23 cellular contexts compared by ENCODE assay signal in the genomic region with DNA sequence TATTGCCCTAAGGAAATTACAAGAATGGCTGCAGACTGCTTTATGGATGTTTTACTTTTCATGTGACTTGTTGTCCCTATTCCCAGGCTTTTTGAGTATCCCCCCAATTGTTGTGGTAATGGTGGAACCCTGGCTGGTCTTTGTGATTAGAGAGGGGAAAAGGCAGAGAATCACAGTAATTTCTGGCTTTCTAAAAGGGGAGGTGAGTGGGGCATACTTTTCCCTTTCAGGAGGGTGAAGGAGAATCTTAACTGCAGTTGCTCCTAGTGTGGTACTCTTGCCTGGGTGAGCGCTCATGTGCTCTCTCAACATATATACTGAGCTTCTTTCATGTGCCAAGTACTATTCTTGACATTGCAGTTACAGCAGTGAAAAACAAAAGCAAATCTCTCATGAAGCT.
"Had no signal": no experiment of that assay in that cellular context is flagged by ENCODE, and none has a peak within 500 bp of the region (broad histone marks: within the 10 kb centered on the region; RNA-seq: fewer than 3 reads in every experiment).

No MANE protein-coding gene starts in this region.

- H3K27me3 Mint-ChIP-seq: IgD-negative memory B cell had no signal

- H3K36me3 Mint-ChIP-seq: IgD-negative memory B cell had no signal

- H3K27ac ChIP-seq: HL-60, KMS-11, RWPE1 had no signal

- H3K9ac ChIP-seq: KMS-11 had no signal

- DNase-seq: Kasumi-1, MM.1S, NCI-H1092 treated with DMSO at 0.1 percent for 48 hours, NCI-H1436, NCI-H187, NCI-H2029, NCI-H2081 treated with DMSO at 0.1 percent for 48 hours, NCI-H2171, NCI-H226, NCI-H446, NCI-H510A treated with DMSO at 0.1 percent for 48 hours, NCI-H526 treated with DMSO at 0.1 percent for 48 hours, NCI-H748 treated with DMSO at 0.1 percent for 48 hours, PC-3, SHP77, T-helper 1 cell had no signal

- H3K9me3 Mint-ChIP-seq: IgD-negative memory B cell had no signal

- ATAC-seq: K562, Panc1, PC-3, SK-N-SH treated with all-trans-retinoic acid at 6 μM for 48 hours had no signal

- H3K4me3 ChIP-seq: K562 had no signal

- H3K4me3 Mint-ChIP-seq: IgD-negative memory B cell had no signal

- H3K4me1 Mint-ChIP-seq: IgD-negative memory B cell had no signal

- H3K27ac Mint-ChIP-seq: IgD-negative memory B cell had no signal
